7 cellular contexts compared by ENCODE assay signal in the genomic region with DNA sequence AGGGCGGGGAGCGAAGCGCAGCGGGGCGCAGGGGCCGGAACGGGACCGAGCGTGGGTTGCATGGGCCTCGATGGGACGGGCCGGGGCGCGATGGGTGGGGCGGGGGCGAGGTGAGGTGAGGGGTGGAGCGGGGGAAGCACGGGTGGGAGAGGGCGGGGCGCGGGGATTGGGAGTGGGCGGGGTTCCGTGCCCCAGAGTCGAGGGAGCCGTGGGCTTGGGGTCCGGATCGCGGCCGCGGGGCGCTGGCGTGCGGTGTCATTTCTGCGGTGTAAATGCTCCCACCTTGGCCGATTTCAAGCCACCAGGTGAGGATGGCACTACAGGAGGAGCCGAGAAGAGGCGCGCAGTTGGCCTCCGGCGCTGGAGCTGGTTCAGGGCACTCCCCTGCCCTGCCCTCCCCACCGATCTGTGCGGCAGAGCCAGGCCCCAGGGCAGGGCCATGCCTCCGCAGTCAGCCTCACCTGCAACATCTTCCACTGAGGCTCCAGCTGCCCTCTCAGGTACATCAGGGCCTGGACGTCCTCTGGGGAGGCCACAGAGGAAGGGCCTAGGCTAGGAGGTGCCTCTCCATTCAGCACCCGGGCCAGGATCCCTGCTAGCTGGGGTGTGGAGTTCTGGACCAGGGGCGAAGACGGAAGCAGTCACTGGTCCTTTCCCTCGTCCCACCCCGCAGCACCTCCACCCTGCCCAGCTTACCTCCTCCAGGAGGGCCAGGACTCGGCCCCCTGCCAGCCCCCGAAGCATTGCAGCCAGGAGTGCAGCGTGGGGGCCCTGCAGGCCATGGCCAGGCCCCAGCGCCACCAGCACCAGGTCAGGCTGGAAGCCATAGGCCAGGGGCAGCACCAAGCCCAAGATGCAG. TPM values are rescaled to one million over a fixed set of nuclear protein-coding genes. Genes with fewer than 3 reads are reported as not detected.
A peak's percentile ranks its signal among the peaks of the same experiment; 100 is the strongest.
DNase-seq lines count a peak whose midpoint lies in the region; ATAC-seq, FAIRE-seq and TF ChIP-seq lines count a peak whose summit lies in the region.

No MANE protein-coding gene starts in this region.

- peak overlapping the region; percentile 99 for H3K4me3 Mint-ChIP-seq in progenitor cell of endocrine pancreas (ENCODE audit: low read depth)

- no peaks in the 10 kb centered on the region for H3K9me3 Mint-ChIP-seq in progenitor cell of endocrine pancreas (ENCODE audit: low read depth)

- H3K36me3 Mint-ChIP-seq in progenitor cell of endocrine pancreas (ENCODE audit: insufficient read depth), result peaks cover 4% of the 10 kb centered on the region

- TF ChIP-seq CTCF in HFF-Myc (IDR thresholded peaks at IDR 0.05; ENCODE audit: low read depth, low read length, missing control alignments) (no peak), VCaP (conservative IDR thresholded peaks at IDR 0.05) (no peak), fibroblast of mammary gland (conservative IDR thresholded peaks at IDR 0.05; ENCODE audit: control insufficient read depth, insufficient read depth, low read depth, low read length) (no peak), progenitor cell of endocrine pancreas (IDR thresholded peaks at IDR 0.05; ENCODE audit: unreplicated experiment) (no peak)

- peak overlapping the region; percentile 80 for H3K27ac ChIP-seq in VCaP

- peaks cover 28% of the 10 kb centered on the region for H3K4me1 Mint-ChIP-seq in progenitor cell of endocrine pancreas (ENCODE audit: low read depth)

- DNase-seq in HFF-Myc (ENCODE audit: extremely low read depth, low read depth) (no peak), fibroblast of mammary gland (ENCODE audit: low read depth) (no peak), progenitor cell of endocrine pancreas (ENCODE audit: low spot score, unreplicated experiment) (no peak), urothelium cell line (ENCODE audit: low spot score) (no peak), OCI-M1 (lab: John Stamatoyannopoulos, UW) (no peak)

- H3K4me3 ChIP-seq in HFF-Myc (replicated peaks; ENCODE audit: low read depth, low read length), result peak overlapping the region; percentile 95
- H3K4me3 ChIP-seq in fibroblast of mammary gland (ENCODE audit: control insufficient read depth, low read depth, low read length), result peak overlapping the region; percentile 77

- peak overlapping the region; percentile 96 for H3K27ac Mint-ChIP-seq in progenitor cell of endocrine pancreas

- no peak for ATAC-seq in HG02610 (IDR thresholded peaks at IDR 0.05; ENCODE audit: unreplicated experiment)

- FAIRE-seq in urothelium cell line (lab: Jason Lieb, UNC), result no peak

- H3K27me3 Mint-ChIP-seq in progenitor cell of endocrine pancreas, result no peaks in the 10 kb centered on the region

RNA-seq across cellular contexts. Expression of a gene that starts 0.6 kb away (rescaled TPM):
- 62.0 and 70.9 TPM in 2 replicates for total RNA-seq in progenitor cell of endocrine pancreas

RNA-seq across cellular contexts. Expression of a gene that starts 5.6 kb away (rescaled TPM):
- total RNA-seq in progenitor cell of endocrine pancreas, result 73.8 and 81.5 TPM in 2 replicates

RNA-seq across cellular contexts. Expression of a gene that starts 16.0 kb away (rescaled TPM):
- 53.7 and 54.6 TPM in 2 replicates for total RNA-seq in progenitor cell of endocrine pancreas

RNA-seq across cellular contexts. Expression of a gene that starts 24.7 kb away (rescaled TPM):
- total RNA-seq in progenitor cell of endocrine pancreas, result 2.3 and 2.7 TPM in 2 replicates

RNA-seq across cellular contexts. Expression of a gene that starts 44.6 kb away (rescaled TPM):
- 24.3 and 24.7 TPM in 2 replicates for total RNA-seq in progenitor cell of endocrine pancreas
